Comparison of ENCODE assay signal across 8 cellular contexts in genomic region chr10:121928528-121928884, GRCh38. TPM values are rescaled to one million over a fixed set of nuclear protein-coding genes. Genes with fewer than 3 reads are reported as not detected.
A peak's percentile ranks its signal among the peaks of the same experiment; 100 is the strongest.
DNase-seq lines count a peak whose midpoint lies in the region; ATAC-seq and TF ChIP-seq lines count a peak whose summit lies in the region.

No MANE protein-coding gene starts in this region.

- no peaks in the 10 kb centered on the region for H3K27me3 Mint-ChIP-seq in activated CD4-positive, alpha-beta memory T cell treated with anti-CD3 and anti-CD28 coated beads, Interleukin-2, amount 10 ng/mL, durations not matched to agents 7 days and 5 days

- H3K4me1 ChIP-seq in ACC112 (ENCODE audit: control insufficient read depth, insufficient read depth, low read length, unreplicated experiment) (peaks cover 6% of the 10 kb centered on the region), heart left ventricle (peaks cover 0 to 41% (median 18%) of the 10 kb centered on the region in 12 donors)

- POLR2A ChIA-PET in activated CD4-positive, alpha-beta memory T cell treated with anti-CD3 and anti-CD28 coated beads, Interleukin-2, amount 10 ng/mL, durations not matched to agents 7 days and 5 days (lab: Charles Lee), result interaction anchor here (1.1 to 3.4 kb wide), 6 partner anchors 13 to 1077 kb away, joined by 3 to 26 read pairs (median 4); partner anchors contain the start of genes NSMCE4A and WDR11

- peaks cover 30% of the 10 kb centered on the region for H3K4me1 Mint-ChIP-seq in activated CD4-positive, alpha-beta memory T cell treated with anti-CD3 and anti-CD28 coated beads, Interleukin-2, amount 10 ng/mL, durations not matched to agents 7 days and 5 days

- H3K4me3 ChIP-seq in ACC112 (ENCODE audit: low read depth, low read length) (peak overlapping the region; percentile 94), heart left ventricle (peak overlapping the region; percentile 82 to 100 (median 94))

- no peak for TF ChIP-seq POLR2A in heart left ventricle (IDR thresholded peaks at IDR 0.05)

- peaks cover 10% of the 10 kb centered on the region for H3K36me3 Mint-ChIP-seq in activated CD4-positive, alpha-beta memory T cell treated with anti-CD3 and anti-CD28 coated beads, Interleukin-2, amount 10 ng/mL, durations not matched to agents 7 days and 5 days (ENCODE audit: low read depth)

- no peak for TF ChIP-seq CTCF in heart left ventricle (IDR thresholded peaks at IDR 0.05)

- peak overlapping the region; percentile 67 for H2AFZ ChIP-seq in ACC112 (ENCODE audit: low read length, unreplicated experiment)

- no peaks in the 10 kb centered on the region for H3K9me3 Mint-ChIP-seq in activated CD4-positive, alpha-beta memory T cell treated with anti-CD3 and anti-CD28 coated beads, Interleukin-2, amount 10 ng/mL, durations not matched to agents 7 days and 5 days

- peak overlapping the region; percentile 92 for H3K27ac Mint-ChIP-seq in activated CD4-positive, alpha-beta memory T cell treated with anti-CD3 and anti-CD28 coated beads, Interleukin-2, amount 10 ng/mL, durations not matched to agents 7 days and 5 days

- intact Hi-C loops in heart left ventricle (cut with DNase I), result loop anchor here in 8 of 10 donors (2.0 to 10.0 kb wide), 7 partner anchors 44 to 184 kb away; partner anchors contain the start of gene NSMCE4A (in 2 of the 8)

- H3K36me3 ChIP-seq in ACC112 (ENCODE audit: insufficient read depth, low read length), result no peaks in the 10 kb centered on the region
- H3K36me3 ChIP-seq in heart left ventricle, result peaks cover 0 to 7% (median 0%) of the 10 kb centered on the region in 9 donors

- peak overlapping the region; percentile 83 for H3K27ac ChIP-seq in ACC112 (ENCODE audit: low read depth, low read length)
- peak overlapping the region; percentile 90 to 100 (median 98) for H3K27ac ChIP-seq in heart left ventricle

- peaks cover 38% of the 10 kb centered on the region for H3K79me2 ChIP-seq in ACC112 (ENCODE audit: control insufficient read depth, insufficient read depth, low read length, unreplicated experiment)

- H3K4me3 Mint-ChIP-seq in activated CD4-positive, alpha-beta memory T cell treated with anti-CD3 and anti-CD28 coated beads, Interleukin-2, amount 10 ng/mL, durations not matched to agents 7 days and 5 days, result peak overlapping the region; percentile 81

- no peak for DNase-seq in activated CD4-positive, alpha-beta memory T cell treated with anti-CD3 and anti-CD28 coated beads, Interleukin-2, amount 10 ng/mL, durations not matched to agents 7 days and 5 days
- DNase-seq in heart left ventricle (peak in 2 of 5 donors; percentile 35 to 55), renal cortical epithelial cell (ENCODE audit: low read depth) (peak; percentile 23), NCI-H2227 treated with DMSO at 0.1 percent for 48 hours (lab: John Stamatoyannopoulos, UW) (no peak)

- 1 to 12% (median 6%) methylated on average over 11 to 20 of the region's 20 CpGs for WGBS in heart left ventricle, 4 donors

- H3K27me3 ChIP-seq in ACC112 (ENCODE audit: insufficient read depth, low read length) (no peaks in the 10 kb centered on the region), heart left ventricle (no peaks in the 10 kb centered on the region)

- no peaks in the 10 kb centered on the region for H3K9me3 ChIP-seq in heart left ventricle

- CTCF ChIA-PET in activated CD4-positive, alpha-beta memory T cell treated with anti-CD3 and anti-CD28 coated beads, Interleukin-2, amount 10 ng/mL, durations not matched to agents 7 days and 5 days (lab: Charles Lee), result interaction anchor here (1.2 kb wide), 1 partner anchor 43 kb away, joined by 3 read pairs; no protein-coding TSS in a partner anchor

- ATAC-seq in GM18499 (IDR thresholded peaks at IDR 0.05; ENCODE audit: insufficient read depth, unreplicated experiment), result peak; percentile 3
- ATAC-seq in HG03280 (IDR thresholded peaks at IDR 0.05; ENCODE audit: unreplicated experiment), result peak; percentile 7
- peak in 1 of 4 donors; percentile 23 for ATAC-seq in heart left ventricle
- ATAC-seq in GM21737 (IDR thresholded peaks at IDR 0.05; ENCODE audit: unreplicated experiment), result no peak

RNA-seq across cellular contexts. Expression of gene ATE1, which starts 0.7 kb away (rescaled TPM):
- total RNA-seq in activated CD4-positive, alpha-beta memory T cell treated with anti-CD3 and anti-CD28 coated beads, Interleukin-2, amount 10 ng/mL, durations not matched to agents 7 days and 5 days, result 10 to 100 TPM; 22.1 to 22.9 TPM
- total RNA-seq in heart left ventricle (10 to 100 TPM; 30.3 to 50.1 (median 40.4) TPM), renal cortical epithelial cell (29.0 and 46.2 TPM in 2 replicates)
- polyA plus RNA-seq in heart left ventricle, result 10 to 100 TPM; 15.2 to 15.9 TPM

RNA-seq across cellular contexts. Expression of gene NSMCE4A, which starts 46.5 kb away (rescaled TPM):
- total RNA-seq in activated CD4-positive, alpha-beta memory T cell treated with anti-CD3 and anti-CD28 coated beads, Interleukin-2, amount 10 ng/mL, durations not matched to agents 7 days and 5 days, result 10 to 100 TPM; 54.0 to 54.7 TPM
- total RNA-seq in heart left ventricle (10 to 100 TPM; 19.8 to 33.6 (median 25.6) TPM), renal cortical epithelial cell (22.8 and 30.7 TPM in 2 replicates)
- 10 to 100 TPM; 25.8 to 31.2 TPM for polyA plus RNA-seq in heart left ventricle
